ENCODE assay signal across 17 cellular contexts in genomic region chr4:94344457-94344856, GRCh38. TPM values are rescaled to one million over a fixed set of nuclear protein-coding genes. Genes with fewer than 3 reads are reported as not detected.
A peak's percentile ranks its signal among the peaks of the same experiment; 100 is the strongest.
DNase-seq lines count a peak whose midpoint lies in the region; ATAC-seq and TF ChIP-seq lines count a peak whose summit lies in the region.
"Had no signal": no experiment of that assay in that cellular context is flagged by ENCODE, and none has a peak within 500 bp of the region (broad histone marks: within the 10 kb centered on the region; RNA-seq: fewer than 3 reads in every experiment).

No MANE protein-coding gene starts in this region.

- CTCF ChIA-PET in PC-3 (lab: Charles Lee) (no interaction called here), MCF 10A (lab: Yijun Ruan, JAX) (interaction anchor here (1.0 to 1.3 kb wide), 2 partner anchors 42 to 45 kb away, joined by 3 to 4 read pairs; no protein-coding TSS in a partner anchor)

- H3K79me2 ChIP-seq in H9 (ENCODE audit: insufficient read depth, low read length) (no peaks in the 10 kb centered on the region), PC-3 (ENCODE audit: low read length) (no peaks in the 10 kb centered on the region)

- BruUV-seq in PC-3 (replicated peaks; lab: Mats Ljungman, UMichigan), result no TSS peak
- BruUV-seq in MCF 10A (replicated peaks; lab: Mats Ljungman, UMichigan), result no TSS peak

- no peaks in the 10 kb centered on the region for H3K36me3 Mint-ChIP-seq in H9 (ENCODE audit: insufficient read depth in 1 of 3, low read depth in 3 of 3)
- H3K36me3 Mint-ChIP-seq in dendritic cell treated with granulocyte-macrophage colony-stimulating factor and Interleukin-4, amounts not matched to agents 40 ng/mL and 50 ng/mL, for 4 days (ENCODE audit: low read depth), result no peaks in the 10 kb centered on the region
- H3K36me3 Mint-ChIP-seq in MCF 10A (ENCODE audit: insufficient read depth, unreplicated experiment), result no peaks in the 10 kb centered on the region
- H3K36me3 Mint-ChIP-seq: CD8-positive, alpha-beta T cell had no signal

- peak overlapping the region; percentile 40 for H2AFZ ChIP-seq in H9 (ENCODE audit: low read length)
- no peak overlapping the region for H2AFZ ChIP-seq in PC-3 (ENCODE audit: low read length)

- no peak overlapping the region for H3K4me2 ChIP-seq in H9 (ENCODE audit: insufficient read depth, insufficient read length, low read length)
- no peak overlapping the region for H3K4me2 ChIP-seq in PC-3 (ENCODE audit: low read length)
- H3K4me2 ChIP-seq: A549 had no signal

- no peak overlapping the region for H3K23ac ChIP-seq in H9 (ENCODE audit: insufficient read length, low read depth, low read length)

- H2AK5ac ChIP-seq in H9 (ENCODE audit: insufficient read length, low read length), result no peak overlapping the region

- no peak overlapping the region for H3K4ac ChIP-seq in H9 (ENCODE audit: low read depth, low read length)

- POLR2A ChIA-PET in PC-3 (lab: Charles Lee; ENCODE audit: unreplicated experiment) (no interaction called here), MCF 10A (lab: Yijun Ruan, JAX) (no interaction called here)

- H3K27ac Mint-ChIP-seq in H9 (no peak overlapping the region; a peak in 1 of 7 replicates), MCF 10A (ENCODE audit: low read depth, unreplicated experiment) (no peak overlapping the region)
- peak overlapping the region; percentile 5 for H3K27ac Mint-ChIP-seq in dendritic cell treated with granulocyte-macrophage colony-stimulating factor and Interleukin-4, amounts not matched to agents 40 ng/mL and 50 ng/mL, for 4 days
- H3K27ac Mint-ChIP-seq: CD8-positive, alpha-beta T cell; HFFc6 had no signal

- H4K8ac ChIP-seq in H9 (replicated peaks; ENCODE audit: insufficient read length, low read depth, low read length), result no peak overlapping the region

- H4K20me1 ChIP-seq in H9 (ENCODE audit: control insufficient read depth, insufficient read depth, insufficient read length) (no peaks in the 10 kb centered on the region), PC-3 (ENCODE audit: low read length) (no peaks in the 10 kb centered on the region)

- H2BK15ac ChIP-seq in H9 (ENCODE audit: low read depth, low read length), result no peak overlapping the region

- H4K91ac ChIP-seq in H9 (ENCODE audit: insufficient read length, low read depth, low read length), result peak overlapping the region; percentile 66

- no peaks in the 10 kb centered on the region for H3K9me3 ChIP-seq in H9 (ENCODE audit: control insufficient read depth, low read depth, low read length)
- H3K9me3 ChIP-seq in PC-3 (ENCODE audit: low read length), result no peaks in the 10 kb centered on the region
- H3K9me3 ChIP-seq: A549, BE2C, HAP-1 had no signal

- H4K5ac ChIP-seq in H9 (ENCODE audit: insufficient read length, low read depth, low read length), result no peak overlapping the region

- no peak overlapping the region for H3K56ac ChIP-seq in H9 (ENCODE audit: insufficient read length, low read depth, low read length)

- no peak overlapping the region for H3T11ph ChIP-seq in H9 (ENCODE audit: low read length)

- no peak overlapping the region for H3K4me3 Mint-ChIP-seq in H9
- no peak overlapping the region for H3K4me3 Mint-ChIP-seq in dendritic cell treated with granulocyte-macrophage colony-stimulating factor and Interleukin-4, amounts not matched to agents 40 ng/mL and 50 ng/mL, for 4 days
- no peak overlapping the region for H3K4me3 Mint-ChIP-seq in MCF 10A (ENCODE audit: unreplicated experiment)
- H3K4me3 Mint-ChIP-seq: CD8-positive, alpha-beta T cell had no signal

- no CpG with 5 or more reads among the region's 5 CpGs for WGBS in H9 (ENCODE audit: extremely low coverage, insufficient read length, low lambda C conversion rate)

- H3K4me1 Mint-ChIP-seq in H9 (no peaks in the 10 kb centered on the region), MCF 10A (ENCODE audit: insufficient read depth, unreplicated experiment) (no peaks in the 10 kb centered on the region)
- H3K4me1 Mint-ChIP-seq in dendritic cell treated with granulocyte-macrophage colony-stimulating factor and Interleukin-4, amounts not matched to agents 40 ng/mL and 50 ng/mL, for 4 days (ENCODE audit: low read depth), result peaks cover 30% of the 10 kb centered on the region

- no peak overlapping the region for H3K14ac ChIP-seq in H9 (ENCODE audit: insufficient read depth, low read length)

- intact Hi-C loops in PC-3 (cut with micrococcal nuclease), result no loop called here
- intact Hi-C loops in dendritic cell treated with granulocyte-macrophage colony-stimulating factor and Interleukin-4, amounts not matched to agents 40 ng/mL and 50 ng/mL, for 4 days (cut with micrococcal nuclease), result no loop called here
- intact Hi-C loops in MCF 10A (cut with micrococcal nuclease), result no loop called here

- no peaks in the 10 kb centered on the region for H3K9me2 ChIP-seq in PC-3 (replicated peaks; ENCODE audit: low read length)

- H2BK20ac ChIP-seq in H9 (ENCODE audit: low read depth, low read length, poor library complexity, severe bottlenecking), result no peak overlapping the region

- H3F3A ChIP-seq in PC-3 (ENCODE audit: low read length, unreplicated experiment), result no peaks in the 10 kb centered on the region

- H2BK5ac ChIP-seq in H9 (ENCODE audit: insufficient read length, low read length), result no peak overlapping the region

- no peak overlapping the region for H3K4me3 ChIP-seq in PC-3 (ENCODE audit: low read length)
- H3K4me3 ChIP-seq: A549, HAP-1 had no signal

- no peak overlapping the region for H2BK12ac ChIP-seq in H9 (ENCODE audit: insufficient read length, low read depth, low read length)

- H3K79me1 ChIP-seq in H9 (ENCODE audit: insufficient read depth, low read depth, low read length, poor library complexity, severe bottlenecking), result no peaks in the 10 kb centered on the region

- ATAC-seq in PC-3, result no peak
- no peak for ATAC-seq in stimulated activated naive CD8-positive, alpha-beta T cell treated with anti-CD3 and anti-CD28 coated beads, Interleukin-15, Interleukin-2, amounts not matched to agents 100 U/mL and 50 U/mL, for 24 hours
- ATAC-seq: A549; CD8-positive, alpha-beta T cell had no signal

- H3K27ac ChIP-seq in H9 (ENCODE audit: insufficient read length, low read depth, low read length), result no peak overlapping the region
- no peak overlapping the region for H3K27ac ChIP-seq in PC-3 (ENCODE audit: low read length)
- H3K27ac ChIP-seq: A549, C4-2B, HL-60 had no signal

- H3K18ac ChIP-seq in H9 (ENCODE audit: insufficient read length, low read depth, low read length), result no peak overlapping the region

- H3K27me3 Mint-ChIP-seq in H9 (ENCODE audit: low read depth) (no peaks in the 10 kb centered on the region), MCF 10A (ENCODE audit: insufficient read depth, unreplicated experiment) (no peaks in the 10 kb centered on the region)
- no peaks in the 10 kb centered on the region for H3K27me3 Mint-ChIP-seq in dendritic cell treated with granulocyte-macrophage colony-stimulating factor and Interleukin-4, amounts not matched to agents 40 ng/mL and 50 ng/mL, for 4 days

- no peaks in the 10 kb centered on the region for H3K36me3 ChIP-seq in PC-3 (ENCODE audit: low read depth, low read length)
- H3K36me3 ChIP-seq: BE2C, HAP-1 had no signal

- TF ChIP-seq CTCF in H9 (conservative IDR thresholded peaks at IDR 0.05) (no peak), PC-3 (conservative IDR thresholded peaks at IDR 0.05; ENCODE audit: low read depth, low read length) (0 out of 2 replicates have a peak, but pooled peaks have one; percentile 15), MCF 10A (IDR thresholded peaks at IDR 0.05; ENCODE audit: unreplicated experiment) (no peak)

- H3K27me3 ChIP-seq in H9 (ENCODE audit: insufficient read depth, low read length) (no peaks in the 10 kb centered on the region), PC-3 (ENCODE audit: low read length) (no peaks in the 10 kb centered on the region)
- H3K27me3 ChIP-seq: BE2C had no signal

- no peak overlapping the region for H2BK120ac ChIP-seq in H9 (ENCODE audit: low read depth, low read length, poor library complexity, severe bottlenecking)

- DNase-seq in H9 (no peak), PC-3 (no peak), MCF 10A (ENCODE audit: unreplicated experiment) (no peak), NCI-H1105 treated with DMSO at 0.1 percent for 48 hours (lab: John Stamatoyannopoulos, UW) (no peak)
- DNase-seq in stimulated activated naive CD8-positive, alpha-beta T cell treated with anti-CD3 and anti-CD28 coated beads, Interleukin-15, Interleukin-2, amounts not matched to agents 100 U/mL and 50 U/mL, for 24 hours, result no peak
- no peak for DNase-seq in stimulated activated CD4-positive, alpha-beta T cell treated with anti-CD3 and anti-CD28 coated beads, Interleukin-4, amount 100 ng/mL, for 4 hours
- DNase-seq: BE2C; CD8-positive, alpha-beta T cell; COR-L47; DND-41; GDM1; HFFc6 had no signal

- H3K4me1 ChIP-seq in H9 (ENCODE audit: insufficient read depth, low read length) (no peaks in the 10 kb centered on the region), PC-3 (ENCODE audit: insufficient read depth, low read length) (no peaks in the 10 kb centered on the region; the same call in 1 of the 2 replicates)
- H3K4me1 ChIP-seq: A549 had no signal

- H3K9me3 Mint-ChIP-seq in H9, result no peaks in the 10 kb centered on the region
- no peaks in the 10 kb centered on the region for H3K9me3 Mint-ChIP-seq in dendritic cell treated with granulocyte-macrophage colony-stimulating factor and Interleukin-4, amounts not matched to agents 40 ng/mL and 50 ng/mL, for 4 days
- no peaks in the 10 kb centered on the region for H3K9me3 Mint-ChIP-seq in MCF 10A (ENCODE audit: unreplicated experiment)
- H3K9me3 Mint-ChIP-seq: CD8-positive, alpha-beta T cell; HFFc6 had no signal

- H3K9ac ChIP-seq in H9 (ENCODE audit: extremely low read depth, insufficient read length, low read length) (no peak overlapping the region), PC-3 (ENCODE audit: low read length) (no peak overlapping the region)

- H3K23me2 ChIP-seq in H9 (ENCODE audit: insufficient read length, low read depth, low read length, poor library complexity, severe bottlenecking), result no peaks in the 10 kb centered on the region

RNA-seq across cellular contexts. Expression of gene HPGDS, which starts 1.8 kb away (rescaled TPM):
- total RNA-seq in H9 (2021), result not detected in 2 replicates
- not detected in 2 replicates for total RNA-seq in PC-3 (2014; rRNA removed)
- total RNA-seq in MCF 10A (2022), result not detected in 2 replicates
- total RNA-seq: CD8-positive, alpha-beta T cell; HFFc6 had no signal
